In genomic region chr17:75231741-75232464, GRCh38 we compare ENCODE assay signal across 28 cellular contexts.
"Had no signal": no experiment of that assay in that cellular context is flagged by ENCODE, and none has a peak within 500 bp of the region (broad histone marks: within the 10 kb centered on the region; RNA-seq: fewer than 3 reads in every experiment).

No MANE protein-coding gene starts in this region.

- H3K27ac ChIP-seq: ascending aorta, body of pancreas had no signal

- H3K4me1 Mint-ChIP-seq: activated CD8-positive, alpha-beta memory T cell treated with anti-CD3 and anti-CD28 coated beads, Interleukin-2, amount 10 ng/mL, durations not matched to agents 7 days and 5 days; activated naive CD8-positive, alpha-beta T cell treated with anti-CD3 and anti-CD28 coated beads, Interleukin-2, amount 50 U/mL, for 24 hours; activated T-helper 17 cell treated with anti-CD3 and anti-CD28 coated beads, Interleukin-2, amount 50 U/mL, for 72 hours; central memory CD8-positive, alpha-beta T cell; T-helper 17 cell; WTC11 had no signal

- H3K4me3 Mint-ChIP-seq: activated CD8-positive, alpha-beta memory T cell treated with anti-CD3 and anti-CD28 coated beads, Interleukin-2, amount 10 ng/mL, durations not matched to agents 7 days and 5 days; activated naive CD8-positive, alpha-beta T cell treated with anti-CD3 and anti-CD28 coated beads, Interleukin-2, amount 50 U/mL, for 24 hours; activated T-cell treated with anti-CD3 and anti-CD28 coated beads, Interleukin-2, amount 50 U/mL, for 4 hours; activated T-helper 17 cell treated with anti-CD3 and anti-CD28 coated beads, Interleukin-2, amount 50 U/mL, for 72 hours; central memory CD8-positive, alpha-beta T cell; T-helper 17 cell; WTC11 had no signal

- H3K27me3 Mint-ChIP-seq: activated CD8-positive, alpha-beta memory T cell treated with anti-CD3 and anti-CD28 coated beads, Interleukin-2, amount 10 ng/mL, durations not matched to agents 7 days and 5 days; activated naive CD8-positive, alpha-beta T cell treated with anti-CD3 and anti-CD28 coated beads, Interleukin-2, amount 50 U/mL, for 24 hours; activated T-helper 17 cell treated with anti-CD3 and anti-CD28 coated beads, Interleukin-2, amount 50 U/mL, for 72 hours; central memory CD8-positive, alpha-beta T cell; T-helper 17 cell had no signal

- H3K27ac Mint-ChIP-seq: activated CD8-positive, alpha-beta memory T cell treated with anti-CD3 and anti-CD28 coated beads, Interleukin-2, amount 10 ng/mL, durations not matched to agents 7 days and 5 days; activated naive CD8-positive, alpha-beta T cell treated with anti-CD3 and anti-CD28 coated beads, Interleukin-2, amount 50 U/mL, for 24 hours; activated T-helper 17 cell treated with anti-CD3 and anti-CD28 coated beads, Interleukin-2, amount 50 U/mL, for 72 hours; T-helper 17 cell; WTC11 had no signal

- H3K9me3 Mint-ChIP-seq: activated naive CD8-positive, alpha-beta T cell treated with anti-CD3 and anti-CD28 coated beads, Interleukin-2, amount 50 U/mL, for 24 hours; activated T-cell treated with anti-CD3 and anti-CD28 coated beads, Interleukin-2, amount 50 U/mL, for 4 hours; activated T-helper 17 cell treated with anti-CD3 and anti-CD28 coated beads, Interleukin-2, amount 50 U/mL, for 72 hours; central memory CD8-positive, alpha-beta T cell; WTC11 had no signal

- ATAC-seq: activated CD8-positive, alpha-beta memory T cell treated with anti-CD3 and anti-CD28 coated beads, Interleukin-2, amount 10 ng/mL, durations not matched to agents 7 days and 5 days; activated naive CD8-positive, alpha-beta T cell treated with anti-CD3 and anti-CD28 coated beads, Interleukin-2, amount 50 U/mL, for 24 hours; activated T-cell treated with anti-CD3 and anti-CD28 coated beads, Interleukin-2, amount 50 U/mL, for 4 hours; activated T-helper 17 cell treated with anti-CD3 and anti-CD28 coated beads, Interleukin-2, amount 50 U/mL, for 72 hours; body of pancreas; PC-3; T-helper 17 cell; WTC11 had no signal

- DNase-seq: activated CD4-positive, alpha-beta T cell treated with anti-CD3 and anti-CD28 coated beads for 48 hours; activated CD4-positive, alpha-beta T cell treated with anti-CD3 and anti-CD28 coated beads, Interleukin-2, amount 50 U/mL, for 48 hours; activated CD4-positive, CD25-positive, alpha-beta regulatory T cell treated with anti-CD3 and anti-CD28 coated beads, Interleukin-2, amount 50 U/mL, for 72 hours; activated CD8-positive, alpha-beta memory T cell treated with anti-CD3 and anti-CD28 coated beads, Interleukin-2, amount 10 ng/mL, durations not matched to agents 7 days and 5 days; activated gamma-delta T cell; activated naive CD4-positive, alpha-beta T cell treated with anti-CD3 and anti-CD28 coated beads, Interleukin-2, amount 50 U/mL, for 16 hours; activated naive CD8-positive, alpha-beta T cell treated with anti-CD3 and anti-CD28 coated beads, Interleukin-2, amount 50 U/mL, for 24 hours; activated T-cell treated with anti-CD3 and anti-CD28 coated beads, Interleukin-2, amount 50 U/mL, for 4 hours; amniotic stem cell; body of pancreas; MG63; MV-4-11; NCI-H1105; NCI-H1436; NCI-H1694 treated with DMSO at 0.1 percent for 48 hours; NCI-H2029 treated with DMSO at 0.1 percent for 48 hours; NCI-H345; NCI-H510A treated with DMSO at 0.1 percent for 48 hours; NCI-H69; NK-92 treated with Interleukin-12 subunit alpha and Interleukin-12 subunit beta, amount 100 ng/mL, for 24 hours; PC-3; SHP77 treated with DMSO at 0.1 percent for 48 hours; T-helper 17 cell; T-helper 9 cell had no signal
